In genomic region chr20:52150440-52151258, GRCh38 we compare ENCODE assay signal across 8 cellular contexts. TPM values are rescaled to one million over a fixed set of nuclear protein-coding genes. Genes with fewer than 3 reads are reported as not detected.
DNase-seq lines count a peak whose midpoint lies in the region; ATAC-seq and TF ChIP-seq lines count a peak whose summit lies in the region.

No MANE protein-coding gene starts in this region.

- peak; percentile 71 for DNase-seq in AG08396 (ENCODE audit: low spot score)
- peak; percentile 19 for DNase-seq in GM04504 (ENCODE audit: low read depth)
- peak; percentile 33 for DNase-seq in KG1 (lab: John Stamatoyannopoulos, UW)
- DNase-seq in RPMI8226 = peak; percentile 43
- DNase-seq in epidermal melanocyte (ENCODE audit: insufficient read length, low spot score) = peak; percentile 84
- no peak for DNase-seq in natural killer cell
- no peak for DNase-seq in omental fat pad (ENCODE audit: low spot score)

- no peak overlapping the region for H3K27ac Mint-ChIP-seq in natural killer cell

- TF ChIP-seq CTCF in natural killer cell (IDR thresholded peaks at IDR 0.05) (peak; percentile 89), omental fat pad (IDR thresholded peaks at IDR 0.05) (peak in 1 of 3 donors; percentile 30)

- H3K27me3 Mint-ChIP-seq in natural killer cell (ENCODE audit: low read depth in 2 of 2) = no peaks in the 10 kb centered on the region

- ATAC-seq in natural killer cell (peak; percentile 50 to 68 (median 57)), omental fat pad (ENCODE audit: low FRiP score) (no peak), GM18502 (IDR thresholded peaks at IDR 0.05; ENCODE audit: poor library complexity, unreplicated experiment) (no peak)

- no peaks in the 10 kb centered on the region for H3K9me3 Mint-ChIP-seq in natural killer cell

- no peaks in the 10 kb centered on the region for H3K36me3 Mint-ChIP-seq in natural killer cell

- no peaks in the 10 kb centered on the region for H3K4me1 Mint-ChIP-seq in natural killer cell

- intact Hi-C loops in natural killer cell (cut with micrococcal nuclease) = loop anchor here (2.0 kb wide), 1 partner anchor 512 kb away; no protein-coding TSS in a partner anchor

- H3K4me3 Mint-ChIP-seq in natural killer cell = no peak overlapping the region

RNA-seq across cellular contexts. Expression of gene ZFP64, which starts 40.9 kb away (rescaled TPM):
- 10 to 100 TPM; 11.7 to 14.8 (median 13.9) TPM for total RNA-seq in natural killer cell
- 1 to 10 TPM; 7.1 to 9.3 (median 9.3) TPM for total RNA-seq in omental fat pad

Comparison
In these comparisons a context has a peak if more than half of its experiments do, and no peak if none do; other contexts are left out.
1. DNase-seq: peak in AG08396 (single experiment), GM04504 (single experiment), KG1 (single experiment), RPMI8226 (single experiment) and epidermal melanocyte (single experiment); none in natural killer cell (single experiment) and omental fat pad (single experiment).
2. ATAC-seq: peak in natural killer cell (3 of 3); none in omental fat pad (single experiment) and GM18502 (single experiment).